In the genomic region with DNA sequence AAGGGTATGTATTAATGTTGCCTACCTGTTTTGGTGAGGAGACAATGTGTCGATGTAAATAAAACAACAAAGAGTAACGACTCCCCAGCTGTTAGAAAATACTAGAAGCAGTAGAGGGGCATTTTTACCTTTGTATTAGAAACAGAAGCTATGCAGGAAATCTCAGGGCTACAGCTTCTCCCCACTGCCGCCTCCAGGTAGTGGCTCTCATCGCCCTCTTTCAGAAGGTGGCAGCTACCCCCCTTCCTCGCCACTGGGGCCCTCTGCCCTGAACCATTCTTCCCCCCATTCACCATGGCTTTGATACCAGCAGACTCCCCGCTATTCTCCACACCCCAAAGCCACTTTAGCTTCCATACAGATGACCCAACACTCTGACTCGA, we compare ENCODE assay signal across 29 cellular contexts. TPM values are rescaled to one million over a fixed set of nuclear protein-coding genes. Genes with fewer than 3 reads are reported as not detected.
"Had no signal": no experiment of that assay in that cellular context is flagged by ENCODE, and none has a peak within 500 bp of the region (broad histone marks: within the 10 kb centered on the region; RNA-seq: fewer than 3 reads in every experiment).

No MANE protein-coding gene starts in this region.

- H3K27ac ChIP-seq: heart right ventricle, left lung, parathyroid adenoma, psoas muscle, right atrium auricular region, spleen, suprapubic skin, WERI-Rb-1 had no signal

- H3K27ac Mint-ChIP-seq: activated CD4-positive, alpha-beta memory T cell treated with anti-CD3 and anti-CD28 coated beads for 36 hours; activated CD4-positive, alpha-beta T cell treated with anti-CD3 and anti-CD28 coated beads, Interleukin-2, amount 10 ng/mL, durations not matched to agents 24 days and 14 days; activated naive CD8-positive, alpha-beta T cell treated with anti-CD3 and anti-CD28 coated beads, Interleukin-2, amount 50 U/mL, for 24 hours; activated T-helper 1 cell treated with anti-CD3 and anti-CD28 coated beads, Interleukin-12 subunit alpha, Interleukin-12 subunit beta, Interleukin-2, Interleukin-4 antibody, amounts not matched to agents 30 ng/mL and 10 ng/mL and 1 ng/mL, durations not matched to agents 14 hours and 24 hours and 36 hours; nephron progenitor cell; T-helper 1 cell treated with Interleukin-12 subunit alpha and Interleukin-12 subunit beta and Interleukin-4 antibody, amounts not matched to agents 30 μg/mL and 1 μg/mL, for 36 hours had no signal

- H2AFZ ChIP-seq: parathyroid adenoma had no signal

- FAIRE-seq: islet of Langerhans, TTC549 had no signal

- H3K9me3 Mint-ChIP-seq: activated CD4-positive, alpha-beta memory T cell treated with anti-CD3 and anti-CD28 coated beads for 36 hours; activated CD4-positive, alpha-beta T cell treated with anti-CD3 and anti-CD28 coated beads, Interleukin-2, amount 10 ng/mL, durations not matched to agents 24 days and 14 days; activated naive CD8-positive, alpha-beta T cell treated with anti-CD3 and anti-CD28 coated beads, Interleukin-2, amount 50 U/mL, for 24 hours; activated T-helper 1 cell treated with anti-CD3 and anti-CD28 coated beads, Interleukin-12 subunit alpha, Interleukin-12 subunit beta, Interleukin-2, Interleukin-4 antibody, amounts not matched to agents 30 ng/mL and 10 ng/mL and 1 ng/mL, durations not matched to agents 14 hours and 24 hours and 36 hours; nephron progenitor cell; T-helper 1 cell treated with Interleukin-12 subunit alpha and Interleukin-12 subunit beta and Interleukin-4 antibody, amounts not matched to agents 30 μg/mL and 1 μg/mL, for 36 hours had no signal

- H3K27me3 ChIP-seq: right atrium auricular region, suprapubic skin, tibial nerve had no signal

- H3K4me1 ChIP-seq: left lung had no signal

- H3K36me3 ChIP-seq: heart right ventricle, left lung, right atrium auricular region, spleen, suprapubic skin, tibial nerve, WERI-Rb-1 had no signal

- H3K9me3 ChIP-seq: heart right ventricle, left lung, psoas muscle, right atrium auricular region, spleen, suprapubic skin, tibial nerve had no signal

- H3K79me2 ChIP-seq: parathyroid adenoma had no signal

- H3K4me1 Mint-ChIP-seq: activated CD4-positive, alpha-beta T cell treated with anti-CD3 and anti-CD28 coated beads, Interleukin-2, amount 10 ng/mL, durations not matched to agents 24 days and 14 days; activated naive CD8-positive, alpha-beta T cell treated with anti-CD3 and anti-CD28 coated beads, Interleukin-2, amount 50 U/mL, for 24 hours had no signal

- H3K36me3 Mint-ChIP-seq: activated CD4-positive, alpha-beta memory T cell treated with anti-CD3 and anti-CD28 coated beads for 36 hours had no signal

- ATAC-seq: activated naive CD8-positive, alpha-beta T cell treated with anti-CD3 and anti-CD28 coated beads, Interleukin-2, amount 50 U/mL, for 24 hours; psoas muscle had no signal

- H3K4me3 ChIP-seq: heart right ventricle, left lung, lung, psoas muscle, right atrium auricular region, spleen, suprapubic skin, tibial nerve had no signal

- H3K9ac ChIP-seq: parathyroid adenoma had no signal

- H3K4me3 Mint-ChIP-seq: activated CD4-positive, alpha-beta memory T cell treated with anti-CD3 and anti-CD28 coated beads for 36 hours; activated CD4-positive, alpha-beta T cell treated with anti-CD3 and anti-CD28 coated beads, Interleukin-2, amount 10 ng/mL, durations not matched to agents 24 days and 14 days; activated naive CD8-positive, alpha-beta T cell treated with anti-CD3 and anti-CD28 coated beads, Interleukin-2, amount 50 U/mL, for 24 hours; activated T-helper 1 cell treated with anti-CD3 and anti-CD28 coated beads, Interleukin-12 subunit alpha, Interleukin-12 subunit beta, Interleukin-2, Interleukin-4 antibody, amounts not matched to agents 30 ng/mL and 10 ng/mL and 1 ng/mL, durations not matched to agents 14 hours and 24 hours and 36 hours; nephron progenitor cell; T-helper 1 cell treated with Interleukin-12 subunit alpha and Interleukin-12 subunit beta and Interleukin-4 antibody, amounts not matched to agents 30 μg/mL and 1 μg/mL, for 36 hours had no signal

- DNase-seq: activated CD4-positive, alpha-beta memory T cell treated with anti-CD3 and anti-CD28 coated beads for 36 hours; activated CD4-positive, alpha-beta T cell treated with anti-CD3 and anti-CD28 coated beads, Interleukin-2, amount 10 ng/mL, durations not matched to agents 24 days and 14 days; activated CD4-positive, CD25-positive, alpha-beta regulatory T cell treated with anti-CD3 and anti-CD28 coated beads, Interleukin-2, amount 50 U/mL, for 72 hours; activated CD8-positive, alpha-beta memory T cell treated with anti-CD3 and anti-CD28 coated beads, Interleukin-2, amount 50 U/mL, for 4 hours; activated gamma-delta T cell; activated naive CD4-positive, alpha-beta T cell treated with anti-CD3 and anti-CD28 coated beads, Interleukin-2, amount 50 U/mL, for 16 hours; activated naive CD8-positive, alpha-beta T cell treated with anti-CD3 and anti-CD28 coated beads, Interleukin-2, amount 50 U/mL, for 24 hours; activated T-cell treated with anti-CD3 and anti-CD28 coated beads, Interleukin-2, amount 50 U/mL, for 1 hour; amygdala; central memory CD4-positive, alpha-beta T cell; foreskin melanocyte; heart right ventricle; left lung; nephron progenitor cell; psoas muscle; spleen; stimulated activated naive CD4-positive, alpha-beta T cell; T-helper 9 cell; WERI-Rb-1 had no signal

RNA-seq across cellular contexts. Expression of a gene that starts 6.7 kb away (rescaled TPM):
- total RNA-seq: activated CD4-positive, alpha-beta memory T cell treated with anti-CD3 and anti-CD28 coated beads for 36 hours; activated CD4-positive, alpha-beta T cell treated with anti-CD3 and anti-CD28 coated beads, Interleukin-2, amount 10 ng/mL, durations not matched to agents 24 days and 14 days; activated CD8-positive, alpha-beta memory T cell treated with anti-CD3 and anti-CD28 coated beads for 36 hours; activated T-helper 1 cell treated with anti-CD3 and anti-CD28 coated beads, Interleukin-12 subunit alpha, Interleukin-12 subunit beta, Interleukin-2, Interleukin-4 antibody, amounts not matched to agents 30 ng/mL and 10 ng/mL and 1 ng/mL, durations not matched to agents 14 hours and 24 hours and 36 hours had no signal
